12 cellular contexts compared by ENCODE assay signal in genomic region chr6:4599924-4600323, GRCh38.
DNase-seq lines count a peak whose midpoint lies in the region; FAIRE-seq and TF ChIP-seq lines count a peak whose summit lies in the region.
"Had no signal": no experiment of that assay in that cellular context is flagged by ENCODE, and none has a peak within 500 bp of the region (broad histone marks: within the 10 kb centered on the region; RNA-seq: fewer than 3 reads in every experiment).

No MANE protein-coding gene starts in this region.

- H3K36me3 ChIP-seq in keratinocyte (ENCODE audit: control insufficient read depth in 2 of 2, extremely low read depth in 1 of 2, insufficient read depth in 2 of 2, low read length in 2 of 2) (no peaks in the 10 kb centered on the region), transverse colon (no peaks in the 10 kb centered on the region)

- H2AFZ ChIP-seq in keratinocyte (ENCODE audit: control insufficient read depth, low read length): no peak overlapping the region

- TF ChIP-seq CTCF in cardiac fibroblast (IDR thresholded peaks at IDR 0.05; ENCODE audit: low read depth, low read length) (no peak), keratinocyte (optimal IDR thresholded peaks at IDR 0.05 in 1 of 3, IDR thresholded peaks at IDR 0.05 in 1 of 3, conservative IDR thresholded peaks at IDR 0.05 in 1 of 3; ENCODE audit: extremely low read depth in 1 of 3, insufficient read depth in 2 of 3, low read length in 3 of 3) (no peak), GM20000 (IDR thresholded peaks at IDR 0.05; ENCODE audit: extremely low read depth, missing control alignments) (no peak), dorsolateral prefrontal cortex (IDR thresholded peaks at IDR 0.05 in 54 of 56, conservative IDR thresholded peaks at IDR 0.05 in 2 of 56; ENCODE audit: low read depth in 1 of 56, partially characterized antibody in 56 of 56) (no peak), transverse colon (IDR thresholded peaks at IDR 0.05) (no peak)

- no peaks in the 10 kb centered on the region for H4K20me1 ChIP-seq in keratinocyte (ENCODE audit: control insufficient read depth, extremely low read depth, insufficient read depth, low read length)

- H3K27me3 ChIP-seq in keratinocyte (ENCODE audit: control insufficient read depth, extremely low read depth, insufficient read depth, low read length) (no peaks in the 10 kb centered on the region), dorsolateral prefrontal cortex (no peaks in the 10 kb centered on the region), transverse colon (no peaks in the 10 kb centered on the region)

- H3K79me2 ChIP-seq in keratinocyte (ENCODE audit: control insufficient read depth, insufficient read depth, low read length): no peaks in the 10 kb centered on the region

- no peaks in the 10 kb centered on the region for H3K9me3 ChIP-seq in keratinocyte (ENCODE audit: control insufficient read depth, low read depth, low read length)
- H3K9me3 ChIP-seq in transverse colon: no peaks in the 10 kb centered on the region

- dilution Hi-C loops in keratinocyte (cut with MboI; ENCODE audit: extremely low pct_ligation_motif_present, low sequenced_read_pairs): no loop called here

- no peaks in the 10 kb centered on the region for H3K9me1 ChIP-seq in keratinocyte (ENCODE audit: control insufficient read depth, extremely low read depth, insufficient read depth, low read length)

- no peak for TF ChIP-seq POLR2A in transverse colon (IDR thresholded peaks at IDR 0.05)

- peak; percentile 80 for DNase-seq in EH (ENCODE audit: low read depth)
- DNase-seq in M059J (ENCODE audit: low read depth): peak; percentile 99
- peak; percentile 88 to 97 for DNase-seq in cardiac fibroblast (ENCODE audit: low read depth in 2 of 2)
- peak; percentile 99 for DNase-seq in keratinocyte (ENCODE audit: low read depth, low spot score)
- DNase-seq in GM20000 (ENCODE audit: low spot score): no peak
- no peak for DNase-seq in dorsolateral prefrontal cortex
- DNase-seq in NOMO-1 (lab: John Stamatoyannopoulos, UW; ENCODE audit: unreplicated experiment in 2 of 2): no peak
- no peak for DNase-seq in transverse colon
- DNase-seq: activated naive CD4-positive, alpha-beta T cell treated with anti-CD3 and anti-CD28 coated beads, Interleukin-2, amount 10 ng/mL, durations not matched to agents 7 days and 5 days; midbrain; posterior cingulate gyrus; T-helper 9 cell had no signal

- no peak for TF ChIP-seq EP300 in transverse colon (IDR thresholded peaks at IDR 0.05; ENCODE audit: low read depth)

- H3K4me3 ChIP-seq in cardiac fibroblast (replicated peaks in 1 of 2; ENCODE audit: low read depth in 2 of 2, low read length in 2 of 2): no peak overlapping the region
- no peak overlapping the region for H3K4me3 ChIP-seq in keratinocyte (ENCODE audit: control insufficient read depth in 2 of 3, extremely low read depth in 1 of 3, insufficient read depth in 2 of 3, low read depth in 1 of 3, low read length in 3 of 3)
- H3K4me3 ChIP-seq in dorsolateral prefrontal cortex: no peak overlapping the region
- no peak overlapping the region for H3K4me3 ChIP-seq in transverse colon

- intact Hi-C loops in dorsolateral prefrontal cortex (cut with DNase I) (loop anchor here in 1 of 2 donors (10.0 kb wide), 1 partner anchor 195 kb away; no protein-coding TSS in a partner anchor), transverse colon (cut with DNase I; ENCODE audit: low total_unique reads) (no loop called here)

- no peak overlapping the region for H3K9ac ChIP-seq in keratinocyte (ENCODE audit: control insufficient read depth, extremely low read depth, insufficient read depth, low read length)

- peak overlapping the region; percentile 75 for H3K27ac ChIP-seq in keratinocyte (ENCODE audit: control insufficient read depth, insufficient read depth, low read length)
- no peak overlapping the region for H3K27ac ChIP-seq in dorsolateral prefrontal cortex
- H3K27ac ChIP-seq in transverse colon: no peak overlapping the region

- H3K4me2 ChIP-seq in keratinocyte (ENCODE audit: control insufficient read depth, extremely low read depth, insufficient read depth, low read depth, low read length): no peak overlapping the region

- in situ Hi-C loops in transverse colon (cut with MboI; ENCODE audit: low pct_ligation_motif_present in 1 of 4, low pct_unique_long_range_greater_than_20kb in 1 of 4, low sequenced_read_pairs in 3 of 4): no loop called here

- H3K4me1 ChIP-seq in keratinocyte (ENCODE audit: control insufficient read depth, extremely low read depth, insufficient read depth, low read length): peaks cover 39% of the 10 kb centered on the region
- peaks cover 0 to 6% (median 2%) of the 10 kb centered on the region in 4 donors for H3K4me1 ChIP-seq in transverse colon

- 92 to 100% methylated on average over 1 to 2 of the region's 2 CpGs for WGBS in transverse colon (ENCODE audit: low coverage in 1 of 2), 2 donors

- FAIRE-seq in keratinocyte (lab: Jason Lieb, UNC): peak; percentile 98

Comparison
In these comparisons a context has a peak if more than half of its experiments do, and no peak if none do; other contexts are left out.
1. DNase-seq: peak in EH (single experiment), M059J (single experiment), cardiac fibroblast (2 of 2) and keratinocyte (single experiment); none in GM20000 (single experiment), dorsolateral prefrontal cortex (0 of 10), NOMO-1 (0 of 2) and transverse colon (single experiment).